Comparison of ENCODE assay signal across 8 cellular contexts in the genomic region with DNA sequence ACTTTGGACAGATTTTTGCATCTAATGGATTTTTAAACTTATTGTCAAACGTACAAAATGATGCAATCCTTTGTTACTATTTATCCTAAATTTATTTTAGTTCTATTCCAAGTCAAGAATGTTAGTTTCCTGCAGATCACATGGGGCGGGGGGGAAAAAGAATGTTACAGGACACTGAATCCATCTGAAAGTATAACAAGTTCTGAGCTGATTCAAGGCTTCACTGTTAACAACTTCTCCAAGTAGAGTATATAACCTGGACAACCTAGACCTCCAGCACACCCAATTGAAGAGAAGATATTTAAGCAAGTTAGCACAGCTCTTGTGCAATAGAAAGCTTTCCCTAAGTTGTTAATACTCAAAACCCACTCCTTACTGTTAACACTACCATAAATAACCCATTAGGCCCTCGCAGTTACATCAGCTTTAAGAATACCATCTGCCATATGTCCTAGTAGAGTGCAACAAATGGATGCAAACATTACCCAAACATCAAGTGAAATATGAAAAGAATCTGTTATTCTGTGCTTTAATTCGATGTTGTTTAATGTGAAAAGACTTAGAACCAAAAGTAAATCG. TPM values are rescaled to one million over a fixed set of nuclear protein-coding genes. Genes with fewer than 3 reads are reported as not detected.
DNase-seq lines count a peak whose midpoint lies in the region; ATAC-seq and TF ChIP-seq lines count a peak whose summit lies in the region.

No MANE protein-coding gene starts in this region.

- H3K27me3 Mint-ChIP-seq in HFFc6 (ENCODE audit: insufficient read depth), result no peaks in the 10 kb centered on the region; the same call in 1 of the 2 replicates
- peaks cover 7% of the 10 kb centered on the region for H3K27me3 Mint-ChIP-seq in T-helper 1 cell treated with Interleukin-12 subunit alpha and Interleukin-12 subunit beta and Interleukin-4 antibody, amounts not matched to agents 30 μg/mL and 1 μg/mL, for 36 hours (ENCODE audit: low read depth)
- peaks cover 7% of the 10 kb centered on the region for H3K27me3 Mint-ChIP-seq in progenitor cell of endocrine pancreas

- H3K9me3 Mint-ChIP-seq in HFFc6, result no peaks in the 10 kb centered on the region
- no peaks in the 10 kb centered on the region for H3K9me3 Mint-ChIP-seq in T-helper 1 cell treated with Interleukin-12 subunit alpha and Interleukin-12 subunit beta and Interleukin-4 antibody, amounts not matched to agents 30 μg/mL and 1 μg/mL, for 36 hours
- H3K9me3 Mint-ChIP-seq in progenitor cell of endocrine pancreas (ENCODE audit: low read depth), result no peaks in the 10 kb centered on the region

- H3K4me3 Mint-ChIP-seq in HFFc6, result peak overlapping the region; percentile 100
- peak overlapping the region; percentile 99 for H3K4me3 Mint-ChIP-seq in T-helper 1 cell treated with Interleukin-12 subunit alpha and Interleukin-12 subunit beta and Interleukin-4 antibody, amounts not matched to agents 30 μg/mL and 1 μg/mL, for 36 hours
- H3K4me3 Mint-ChIP-seq in progenitor cell of endocrine pancreas (ENCODE audit: low read depth), result peak overlapping the region; percentile 99

- H3K4me3 ChIP-seq in fibroblast of pulmonary artery (replicated peaks; ENCODE audit: low read depth, low read length), result peak overlapping the region; percentile 97

- H3K36me3 Mint-ChIP-seq in HFFc6 (ENCODE audit: low read depth) (peaks cover 27% of the 10 kb centered on the region), progenitor cell of endocrine pancreas (ENCODE audit: insufficient read depth) (peaks cover 12% of the 10 kb centered on the region)
- H3K36me3 Mint-ChIP-seq in T-helper 1 cell treated with Interleukin-12 subunit alpha and Interleukin-12 subunit beta and Interleukin-4 antibody, amounts not matched to agents 30 μg/mL and 1 μg/mL, for 36 hours (ENCODE audit: low read depth), result peaks cover 9% of the 10 kb centered on the region

- DNase-seq in AML-193 (lab: John Stamatoyannopoulos, UW), result peak; percentile 85 to 90
- DNase-seq in HFFc6, result no peak
- DNase-seq in fibroblast of pulmonary artery (ENCODE audit: low read depth), result peak; percentile 62
- DNase-seq in progenitor cell of endocrine pancreas (ENCODE audit: low spot score, unreplicated experiment), result no peak

- H3K4me1 Mint-ChIP-seq in HFFc6 (ENCODE audit: low read depth) (peaks cover 40% of the 10 kb centered on the region), progenitor cell of endocrine pancreas (ENCODE audit: low read depth) (peaks cover 14% of the 10 kb centered on the region)
- peaks cover 20% of the 10 kb centered on the region for H3K4me1 Mint-ChIP-seq in T-helper 1 cell treated with Interleukin-12 subunit alpha and Interleukin-12 subunit beta and Interleukin-4 antibody, amounts not matched to agents 30 μg/mL and 1 μg/mL, for 36 hours (ENCODE audit: low read depth)

- no peak for ATAC-seq in GM21576 (IDR thresholded peaks at IDR 0.05; ENCODE audit: unreplicated experiment)
- ATAC-seq in HG03108 (IDR thresholded peaks at IDR 0.05; ENCODE audit: unreplicated experiment), result no peak
- ATAC-seq in GM19455 (IDR thresholded peaks at IDR 0.05; ENCODE audit: unreplicated experiment), result no peak

- TF ChIP-seq CTCF in HFFc6 (IDR thresholded peaks at IDR 0.05) (no peak), fibroblast of pulmonary artery (IDR thresholded peaks at IDR 0.05; ENCODE audit: low read length, missing control alignments) (no peak), progenitor cell of endocrine pancreas (IDR thresholded peaks at IDR 0.05; ENCODE audit: unreplicated experiment) (no peak)

- H3K27ac Mint-ChIP-seq in HFFc6 (peak overlapping the region; percentile 99), progenitor cell of endocrine pancreas (peak overlapping the region; percentile 99)
- peak overlapping the region; percentile 98 for H3K27ac Mint-ChIP-seq in T-helper 1 cell treated with Interleukin-12 subunit alpha and Interleukin-12 subunit beta and Interleukin-4 antibody, amounts not matched to agents 30 μg/mL and 1 μg/mL, for 36 hours

RNA-seq across cellular contexts. Expression of a gene that starts 1.3 kb away (rescaled TPM):
- total RNA-seq in HFFc6 (2021; fragmentation: NEBNext Ultra II Directional; extraction: Animal tissue kit (Norgen Biotek cat#: 25700)), result 100 to 1,000 TPM in 4 of 6 experiments, 10 to 100 TPM in 2; 99.2 to 114 (median 106) TPM
- 111 and 112 TPM in 2 replicates for total RNA-seq in progenitor cell of endocrine pancreas

Comparison
In these comparisons a context has a peak if more than half of its experiments do, and no peak if none do; other contexts are left out.
1. DNase-seq: peak in AML-193 (2 of 2) and fibroblast of pulmonary artery (single experiment); none in HFFc6 (single experiment) and progenitor cell of endocrine pancreas (single experiment).
2. Peak in every context shown above with its lines, with median percentiles within 50 percentile points of each other: H3K27ac Mint-ChIP-seq and H3K4me3 Mint-ChIP-seq.